11 cellular contexts compared by ENCODE assay signal in the genomic region with DNA sequence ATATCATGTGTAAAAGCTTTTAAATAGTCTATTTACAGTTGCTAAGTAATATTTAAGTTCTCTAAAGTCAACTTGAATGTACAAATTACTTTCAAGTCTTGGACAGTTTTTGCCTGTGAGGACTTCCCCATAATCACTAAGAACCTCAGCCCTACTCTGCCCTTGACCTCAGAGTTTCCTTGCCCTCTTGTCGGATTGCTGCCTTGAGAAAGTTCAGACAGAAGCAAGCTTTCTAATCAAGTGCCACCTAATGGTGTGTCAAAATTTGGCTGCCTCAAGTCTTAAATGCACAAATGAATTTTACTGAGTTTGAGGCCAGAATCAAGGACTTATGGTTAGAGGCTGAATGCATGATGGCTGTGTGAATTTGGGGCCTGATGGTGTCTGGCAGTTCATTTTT.
DNase-seq lines count a peak whose midpoint lies in the region; ATAC-seq and TF ChIP-seq lines count a peak whose summit lies in the region.
"Had no signal": no experiment of that assay in that cellular context is flagged by ENCODE, and none has a peak within 500 bp of the region (broad histone marks: within the 10 kb centered on the region; RNA-seq: fewer than 3 reads in every experiment).

No MANE protein-coding gene starts in this region.

- DNase-seq in GM10266 (ENCODE audit: extremely low spot score): peak; percentile 31
- peak; percentile 79 for DNase-seq in SKM-1 treated with dmso at 0.1 percent for 144 hours (lab: John Stamatoyannopoulos, UW; ENCODE audit: unreplicated experiment)
- peak; percentile 3 for DNase-seq in iris pigment epithelial cell (ENCODE audit: low read depth)
- DNase-seq in stimulated activated CD4-positive, alpha-beta T cell treated with anti-CD3 and anti-CD28 coated beads, Interleukin-2, amount 100 ng/mL, for 48 hours: no peak
- no peak for DNase-seq in central memory CD4-positive, alpha-beta T cell
- no peak for DNase-seq in stimulated activated CD4-positive, alpha-beta T cell treated with anti-CD3 and anti-CD28 coated beads, Interleukin-15, amount 100 ng/mL, for 24 hours
- no peak for DNase-seq in EL
- DNase-seq: activated naive CD8-positive, alpha-beta T cell treated with anti-CD3 and anti-CD28 coated beads, Interleukin-2, amount 50 U/mL, for 24 hours; Caco-2 had no signal

- TF ChIP-seq CTCF in GM10266 (IDR thresholded peaks at IDR 0.05; ENCODE audit: control insufficient read depth, insufficient read depth, low read depth, missing control alignments): peak; percentile 33

- ATAC-seq in HG03097 (IDR thresholded peaks at IDR 0.05; ENCODE audit: low FRiP score, unreplicated experiment): peak; percentile 48
- ATAC-seq: activated CD4-positive, CD25-positive, alpha-beta regulatory T cell treated with anti-CD3 and anti-CD28 coated beads, Interleukin-2, amount 50 U/mL, for 24 hours; activated naive CD8-positive, alpha-beta T cell treated with anti-CD3 and anti-CD28 coated beads, Interleukin-2, amount 50 U/mL, for 24 hours had no signal

Comparison
In these comparisons a context has a peak if more than half of its experiments do, and no peak if none do; other contexts are left out.
1. DNase-seq: peak in GM10266 (single experiment), SKM-1 treated with dmso at 0.1 percent for 144 hours (single experiment) and iris pigment epithelial cell (single experiment); none in stimulated activated CD4-positive, alpha-beta T cell treated with anti-CD3 and anti-CD28 coated beads, Interleukin-2, amount 100 ng/mL, for 48 hours (0 of 2), central memory CD4-positive, alpha-beta T cell (single experiment), stimulated activated CD4-positive, alpha-beta T cell treated with anti-CD3 and anti-CD28 coated beads, Interleukin-15, amount 100 ng/mL, for 24 hours (single experiment) and EL (single experiment).